Comparison of ENCODE assay signal across 22 cellular contexts in genomic region chr19:18185538-18185937, GRCh38. TPM values are rescaled to one million over a fixed set of nuclear protein-coding genes. Genes with fewer than 3 reads are reported as not detected.
DNase-seq lines count a peak whose midpoint lies in the region; ATAC-seq and TF ChIP-seq lines count a peak whose summit lies in the region.
"Had no signal": no experiment of that assay in that cellular context is flagged by ENCODE, and none has a peak within 500 bp of the region (broad histone marks: within the 10 kb centered on the region; RNA-seq: fewer than 3 reads in every experiment).

No MANE protein-coding gene starts in this region.

- no peak overlapping the region for H2BK5ac ChIP-seq in H9 (ENCODE audit: insufficient read length, low read length)

- H2BK20ac ChIP-seq in H9 (ENCODE audit: low read depth, low read length, poor library complexity, severe bottlenecking), result no peak overlapping the region

- no peak overlapping the region for H3K4ac ChIP-seq in H9 (ENCODE audit: low read depth, low read length)

- H4K8ac ChIP-seq in H9 (replicated peaks; ENCODE audit: insufficient read length, low read depth, low read length), result no peak overlapping the region

- H3K4me1 ChIP-seq in H9 (ENCODE audit: insufficient read depth, low read length) (peaks cover 2% of the 10 kb centered on the region; the same call in 1 of the 2 replicates), NT2/D1 (ENCODE audit: insufficient read depth, insufficient read length) (no peaks in the 10 kb centered on the region), endodermal cell (ENCODE audit: control insufficient read depth, insufficient read depth, low read length) (no peaks in the 10 kb centered on the region)
- H3K4me1 ChIP-seq: Caco-2 had no signal

- TF ChIP-seq CTCF in H9 (conservative IDR thresholded peaks at IDR 0.05), result no peak
- TF ChIP-seq CTCF in endodermal cell (conservative IDR thresholded peaks at IDR 0.05), result no peak

- H3K23ac ChIP-seq in H9 (ENCODE audit: insufficient read length, low read depth, low read length), result no peak overlapping the region

- H3K9ac ChIP-seq in H9 (ENCODE audit: extremely low read depth, insufficient read length, low read length), result no peak overlapping the region
- peak overlapping the region; percentile 6 for H3K9ac ChIP-seq in NT2/D1 (ENCODE audit: insufficient read length, low read depth)
- H3K9ac ChIP-seq in endodermal cell (ENCODE audit: extremely low read depth, low read length, poor library complexity, severe bottlenecking), result no peak overlapping the region
- H3K9ac ChIP-seq: BLaER1, GM23248 had no signal

- H3K27me3 ChIP-seq in H9 (ENCODE audit: insufficient read depth, low read length) (no peaks in the 10 kb centered on the region), NT2/D1 (ENCODE audit: insufficient read depth, insufficient read length) (no peaks in the 10 kb centered on the region), endodermal cell (ENCODE audit: control insufficient read depth, insufficient read depth, low read length, poor library complexity, severe bottlenecking) (no peaks in the 10 kb centered on the region)
- H3K27me3 ChIP-seq: BLaER1 had no signal

- H2BK120ac ChIP-seq in H9 (ENCODE audit: low read depth, low read length, poor library complexity, severe bottlenecking), result no peak overlapping the region

- ATAC-seq in stimulated activated memory B cell treated with anti-CD40 and anti-IgM and Interleukin-4, amounts not matched to agents 10 μg/mL and 1 μg/mL and 100 μg/mL, for 72 hours, result no peak
- no peak for ATAC-seq in HG03280 (IDR thresholded peaks at IDR 0.05; ENCODE audit: unreplicated experiment)
- ATAC-seq: Right ventricle myocardium inferior had no signal

- H4K20me1 ChIP-seq in H9 (ENCODE audit: control insufficient read depth, insufficient read depth, insufficient read length), result no peaks in the 10 kb centered on the region
- H4K20me1 ChIP-seq: BLaER1 had no signal

- H3K4me2 ChIP-seq in H9 (ENCODE audit: insufficient read depth, insufficient read length, low read length), result no peak overlapping the region
- H3K4me2 ChIP-seq: BLaER1 had no signal

- H3K4me3 Mint-ChIP-seq in H9 (peak overlapping the region in 1 of 2 experiments; percentile 10; a peak in 1 of 5 replicates), endodermal cell (no peak overlapping the region)
- H3K4me3 Mint-ChIP-seq in stimulated activated memory B cell treated with anti-CD40 and anti-IgM and Interleukin-4, amounts not matched to agents 10 μg/mL and 1 μg/mL and 100 μg/mL, for 72 hours, result no peak overlapping the region
- H3K4me3 Mint-ChIP-seq: CD4-positive, alpha-beta memory T cell had no signal

- H2BK15ac ChIP-seq in H9 (ENCODE audit: low read depth, low read length), result no peak overlapping the region

- H3K27ac Mint-ChIP-seq in H9, result peak overlapping the region; percentile 20 to 94 (median 46); a peak in 6 of 7 replicates
- peak overlapping the region; percentile 57 for H3K27ac Mint-ChIP-seq in endodermal cell
- H3K27ac Mint-ChIP-seq in stimulated activated memory B cell treated with anti-CD40 and anti-IgM and Interleukin-4, amounts not matched to agents 10 μg/mL and 1 μg/mL and 100 μg/mL, for 72 hours, result peak overlapping the region; percentile 61

- H2AK5ac ChIP-seq in H9 (ENCODE audit: insufficient read length, low read length), result no peak overlapping the region

- no peaks in the 10 kb centered on the region for H3K79me2 ChIP-seq in H9 (ENCODE audit: insufficient read depth, low read length)

- in situ Hi-C loops in G401 (cut with HindIII; ENCODE audit: low sequenced_read_pairs), result no loop called here

- WGBS in H9 (ENCODE audit: extremely low coverage, insufficient read length, low lambda C conversion rate), result no CpG with 5 or more reads among the region's 6 CpGs
- WGBS in endodermal cell (ENCODE audit: insufficient coverage in 1 of 2, insufficient read length in 1 of 2), 2 experiments, result 40 to 61% methylated on average over 1 to 6 of the region's 6 CpGs

- no peak overlapping the region for H3K56ac ChIP-seq in H9 (ENCODE audit: insufficient read length, low read depth, low read length)

- H3K27ac ChIP-seq in H9 (ENCODE audit: insufficient read length, low read depth, low read length) (no peak overlapping the region), endodermal cell (ENCODE audit: low read depth, low read length) (peak overlapping the region; percentile 30)
- H3K27ac ChIP-seq: BLaER1, GM23248 had no signal

- no peak overlapping the region for H4K5ac ChIP-seq in H9 (ENCODE audit: insufficient read length, low read depth, low read length)

- H2AFZ ChIP-seq in H9 (ENCODE audit: low read length), result no peak overlapping the region
- H2AFZ ChIP-seq: GM23248 had no signal

- no peaks in the 10 kb centered on the region for H3K36me3 Mint-ChIP-seq in H9 (ENCODE audit: insufficient read depth in 1 of 3, low read depth in 3 of 3)
- H3K36me3 Mint-ChIP-seq in endodermal cell (ENCODE audit: low read depth), result no peaks in the 10 kb centered on the region
- H3K36me3 Mint-ChIP-seq in stimulated activated memory B cell treated with anti-CD40 and anti-IgM and Interleukin-4, amounts not matched to agents 10 μg/mL and 1 μg/mL and 100 μg/mL, for 72 hours, result no peaks in the 10 kb centered on the region
- H3K36me3 Mint-ChIP-seq: CD4-positive, alpha-beta memory T cell had no signal

- H3K9me3 ChIP-seq in H9 (ENCODE audit: control insufficient read depth, low read depth, low read length) (no peaks in the 10 kb centered on the region), NT2/D1 (ENCODE audit: insufficient read depth, low read length) (no peaks in the 10 kb centered on the region), endodermal cell (ENCODE audit: control insufficient read depth, low read length) (no peaks in the 10 kb centered on the region)
- H3K9me3 ChIP-seq: BLaER1, Caco-2 had no signal

- no peak overlapping the region for H3K18ac ChIP-seq in H9 (ENCODE audit: insufficient read length, low read depth, low read length)

- H3K9me3 Mint-ChIP-seq in H9 (no peaks in the 10 kb centered on the region), endodermal cell (no peaks in the 10 kb centered on the region)
- no peaks in the 10 kb centered on the region for H3K9me3 Mint-ChIP-seq in stimulated activated memory B cell treated with anti-CD40 and anti-IgM and Interleukin-4, amounts not matched to agents 10 μg/mL and 1 μg/mL and 100 μg/mL, for 72 hours
- H3K9me3 Mint-ChIP-seq: CD4-positive, alpha-beta memory T cell had no signal

- H2BK12ac ChIP-seq in H9 (ENCODE audit: insufficient read length, low read depth, low read length), result no peak overlapping the region

- H4K91ac ChIP-seq in H9 (ENCODE audit: insufficient read length, low read depth, low read length), result no peak overlapping the region

- no peak overlapping the region for H3K14ac ChIP-seq in H9 (ENCODE audit: insufficient read depth, low read length)

- intact Hi-C loops in cardiac septum (cut with DNase I), result no loop called here

- H3K23me2 ChIP-seq in H9 (ENCODE audit: insufficient read length, low read depth, low read length, poor library complexity, severe bottlenecking), result no peaks in the 10 kb centered on the region

- no peak overlapping the region for H3T11ph ChIP-seq in H9 (ENCODE audit: low read length)

- H3K27me3 Mint-ChIP-seq in H9 (ENCODE audit: low read depth) (no peaks in the 10 kb centered on the region; the same call in 1 of the 2 replicates), endodermal cell (ENCODE audit: insufficient read depth) (no peaks in the 10 kb centered on the region)
- H3K27me3 Mint-ChIP-seq in stimulated activated memory B cell treated with anti-CD40 and anti-IgM and Interleukin-4, amounts not matched to agents 10 μg/mL and 1 μg/mL and 100 μg/mL, for 72 hours, result no peaks in the 10 kb centered on the region
- H3K27me3 Mint-ChIP-seq: CD4-positive, alpha-beta memory T cell had no signal

- H3K36me3 ChIP-seq in NT2/D1 (ENCODE audit: insufficient read depth, insufficient read length, low read length), result no peaks in the 10 kb centered on the region
- H3K36me3 ChIP-seq in endodermal cell (ENCODE audit: control insufficient read depth, insufficient read depth, low read length), result no peaks in the 10 kb centered on the region
- H3K36me3 ChIP-seq: BLaER1 had no signal

- DNase-seq in H9 (peak; percentile 55), NT2/D1 (ENCODE audit: low read depth, low spot score) (peak; percentile 75), endodermal cell (peak; percentile 66), G401 (ENCODE audit: low spot score) (no peak), cardiac septum (ENCODE audit: low spot score) (no peak)
- DNase-seq: Caco-2; CD4-positive, alpha-beta memory T cell; DMS 273 treated with DMSO at 0.1 percent for 48 hours; DMS79 treated with DMSO at 0.1 percent for 48 hours; GM23248; KG1; NCI-H1092; NCI-H1436 treated with DMSO at 0.1 percent for 48 hours; NCI-H2029; NCI-H345; NCI-H524 treated with DMSO at 0.1 percent for 48 hours; OCI-M1; SW 1271 had no signal

- no peak overlapping the region for H3K4me3 ChIP-seq in NT2/D1 (ENCODE audit: insufficient read length, low read depth)
- no peak overlapping the region for H3K4me3 ChIP-seq in endodermal cell (ENCODE audit: low read length)
- H3K4me3 ChIP-seq: BLaER1, GM23248 had no signal

- H3K4me1 Mint-ChIP-seq in H9 (peaks cover 5 to 6% of the 10 kb centered on the region in 2 experiments; a peak in 3 of 4 replicates), endodermal cell (peaks cover 4% of the 10 kb centered on the region)
- H3K4me1 Mint-ChIP-seq in stimulated activated memory B cell treated with anti-CD40 and anti-IgM and Interleukin-4, amounts not matched to agents 10 μg/mL and 1 μg/mL and 100 μg/mL, for 72 hours, result peaks cover 18% of the 10 kb centered on the region
- H3K4me1 Mint-ChIP-seq: CD4-positive, alpha-beta memory T cell had no signal

- no peaks in the 10 kb centered on the region for H3K79me1 ChIP-seq in H9 (ENCODE audit: insufficient read depth, low read depth, low read length, poor library complexity, severe bottlenecking)

RNA-seq across cellular contexts. Expression of gene MPV17L2, which starts 7.5 kb away (rescaled TPM):
- total RNA-seq in H9 (2021), result 22.4 and 26.4 TPM in 2 replicates
- total RNA-seq in endodermal cell, result 10 to 100 TPM; 20.9 to 21.8 TPM
- 21.9 TPM for polyA plus RNA-seq in endodermal cell (2013, experiment 1 of 2)
- 18.8 TPM for polyA plus RNA-seq in endodermal cell (2013, experiment 2 of 2)
- total RNA-seq in G401 (2014; rRNA removed; shearing (Covaris generic)), result 30.4 and 67.0 TPM in 2 replicates
- total RNA-seq in cardiac septum, result 14.6 TPM

RNA-seq across cellular contexts. Expression of gene IFI30, which starts 11.9 kb away (rescaled TPM):
- total RNA-seq in H9 (2021), result 23.6 and 28.0 TPM in 2 replicates
- total RNA-seq in endodermal cell, result 10 to 100 TPM; 10.6 to 11.0 TPM
- polyA plus RNA-seq in endodermal cell (2013, experiment 1 of 2), result 6.8 TPM
- 3.1 TPM for polyA plus RNA-seq in endodermal cell (2013, experiment 2 of 2)
- total RNA-seq in G401 (2014; rRNA removed; shearing (Covaris generic)), result 77.6 and 103 TPM in 2 replicates
- total RNA-seq in cardiac septum, result 14.6 TPM

RNA-seq across cellular contexts. Expression of gene RAB3A, which starts 18.3 kb away (rescaled TPM):
- total RNA-seq in H9 (2021) (6.8 and 8.5 TPM in 2 replicates), endodermal cell (1 to 10 TPM; 3.6 to 3.9 TPM), cardiac septum (21.7 TPM)
- 13.9 TPM for polyA plus RNA-seq in endodermal cell (2013, experiment 1 of 2)
- 13.6 TPM for polyA plus RNA-seq in endodermal cell (2013, experiment 2 of 2)
- 0.14 and 2.0 TPM in 2 replicates for total RNA-seq in G401 (2014; rRNA removed; shearing (Covaris generic))

RNA-seq across cellular contexts. Expression of gene PIK3R2, which starts 32.6 kb away (rescaled TPM):
- 42.8 and 45.1 TPM in 2 replicates for total RNA-seq in H9 (2021)
- total RNA-seq in endodermal cell, result 10 to 100 TPM; 52.9 to 58.8 TPM
- 57.1 TPM for polyA plus RNA-seq in endodermal cell (2013, experiment 1 of 2)
- polyA plus RNA-seq in endodermal cell (2013, experiment 2 of 2), result 50.7 TPM
- total RNA-seq in G401 (2014; rRNA removed; shearing (Covaris generic)), result 7.9 and 31.5 TPM in 2 replicates
- total RNA-seq in cardiac septum, result 28.3 TPM

RNA-seq across cellular contexts. Expression of gene PDE4C, which starts 40.7 kb away (rescaled TPM):
- total RNA-seq in H9 (2021), result 1.4 and 1.8 TPM in 2 replicates
- total RNA-seq in endodermal cell, result 1 to 10 TPM; 1.1 to 2.4 TPM
- 0.93 TPM for polyA plus RNA-seq in endodermal cell (2013, experiment 1 of 2)
- polyA plus RNA-seq in endodermal cell (2013, experiment 2 of 2), result 1.1 TPM
- 11.1 and 17.0 TPM in 2 replicates for total RNA-seq in G401 (2014; rRNA removed; shearing (Covaris generic))
- 1.3 TPM for total RNA-seq in cardiac septum
- polyA plus RNA-seq: CD4-positive, alpha-beta memory T cell had no signal

Comparison
In these comparisons a context has a peak if more than half of its experiments do, and no peak if none do; other contexts are left out.
1. DNase-seq: peak in H9 (single experiment), NT2/D1 (single experiment) and endodermal cell (single experiment); none in G401 (single experiment) and cardiac septum (single experiment).
2. Peak in every context shown above with its lines, with median percentiles within 50 percentile points of each other: H3K27ac Mint-ChIP-seq.